In the genomic region with DNA sequence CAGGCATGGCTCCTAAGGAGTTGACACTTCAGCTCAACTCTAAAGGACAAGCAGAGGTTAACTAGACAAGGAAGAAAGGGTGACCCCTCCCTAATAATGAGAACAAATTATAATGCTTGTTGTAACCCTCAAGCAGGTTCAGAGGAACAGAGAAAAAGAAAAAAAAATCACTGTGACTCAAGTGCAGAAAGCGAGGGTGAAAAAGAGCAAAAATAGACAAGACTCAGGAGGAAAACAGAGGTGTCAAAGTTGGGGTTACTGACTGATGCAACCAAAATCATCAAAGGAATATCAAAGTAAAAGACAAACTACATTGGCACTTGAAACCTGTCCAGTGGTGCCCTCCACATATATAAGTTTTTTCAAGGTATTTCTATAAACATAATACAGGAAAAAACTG, we compare ENCODE assay signal across 16 cellular contexts. TPM values are rescaled to one million over a fixed set of nuclear protein-coding genes. Genes with fewer than 3 reads are reported as not detected.
DNase-seq lines count a peak whose midpoint lies in the region; ATAC-seq lines count a peak whose summit lies in the region.
"Had no signal": no experiment of that assay in that cellular context is flagged by ENCODE, and none has a peak within 500 bp of the region (broad histone marks: within the 10 kb centered on the region; RNA-seq: fewer than 3 reads in every experiment).

No MANE protein-coding gene starts in this region.

- H3K4me2 ChIP-seq in BLaER1: peak overlapping the region; percentile 56

- H3K36me3 ChIP-seq in BLaER1 (peaks cover 62% of the 10 kb centered on the region), iPS-15b (ENCODE audit: control insufficient read depth, insufficient read depth, low read length) (no peaks in the 10 kb centered on the region)

- no peak overlapping the region for H3K27ac ChIP-seq in BLaER1
- H3K27ac ChIP-seq: left ventricle myocardium inferior, parathyroid adenoma had no signal

- H3K4me1 ChIP-seq in BLaER1: peaks cover 21% of the 10 kb centered on the region
- peaks cover 54% of the 10 kb centered on the region for H3K4me1 ChIP-seq in iPS-15b (ENCODE audit: control insufficient read depth, insufficient read depth, low read length)
- H3K4me1 ChIP-seq: Caco-2, parathyroid adenoma had no signal

- ATAC-seq in GM18502 (IDR thresholded peaks at IDR 0.05; ENCODE audit: poor library complexity, unreplicated experiment): peak; percentile 34
- ATAC-seq in HG03571 (IDR thresholded peaks at IDR 0.05; ENCODE audit: unreplicated experiment): peak; percentile 12

- no peak overlapping the region for H3K9ac ChIP-seq in BLaER1
- H3K9ac ChIP-seq in iPS-15b (ENCODE audit: low read depth, low read length): peak overlapping the region; percentile 30
- H3K9ac ChIP-seq: parathyroid adenoma had no signal

- H3K27me3 ChIP-seq in BLaER1: no peaks in the 10 kb centered on the region
- H3K27me3 ChIP-seq in iPS-15b (ENCODE audit: control insufficient read depth, insufficient read depth, low read length): no peaks in the 10 kb centered on the region

- peaks cover 53% of the 10 kb centered on the region for H3K9me3 ChIP-seq in BLaER1
- H3K9me3 ChIP-seq in iPS-15b (ENCODE audit: control insufficient read depth, insufficient read depth, low read length): peaks cover 8% of the 10 kb centered on the region

- DNase-seq in NCI-H1417 treated with DMSO at 0.1 percent for 48 hours (lab: John Stamatoyannopoulos, UW) (no peak), NCI-H1417 (lab: John Stamatoyannopoulos, UW) (no peak), cerebellum (ENCODE audit: low spot score) (no peak)
- DNase-seq in activated CD8-positive, alpha-beta memory T cell treated with anti-CD3 and anti-CD28 coated beads for 24 hours: no peak
- DNase-seq: Caco-2; foreskin melanocyte; left ventricle myocardium inferior; RPMI8226; stimulated activated naive CD4-positive, alpha-beta T cell; SW 1271 had no signal

- H4K20me1 ChIP-seq in BLaER1: peaks cover 82% of the 10 kb centered on the region

- no peak overlapping the region for H3K4me3 ChIP-seq in BLaER1
- H3K4me3 ChIP-seq in iPS-15b (ENCODE audit: low read depth, low read length): no peak overlapping the region
- H3K4me3 ChIP-seq: left ventricle myocardium inferior, skin epidermis had no signal

RNA-seq across cellular contexts. Expression of a gene that starts 28.4 kb away (rescaled TPM):
- 91.2 TPM for total RNA-seq in cerebellum
